ENCODE assay signal across 8 cellular contexts in the genomic region with DNA sequence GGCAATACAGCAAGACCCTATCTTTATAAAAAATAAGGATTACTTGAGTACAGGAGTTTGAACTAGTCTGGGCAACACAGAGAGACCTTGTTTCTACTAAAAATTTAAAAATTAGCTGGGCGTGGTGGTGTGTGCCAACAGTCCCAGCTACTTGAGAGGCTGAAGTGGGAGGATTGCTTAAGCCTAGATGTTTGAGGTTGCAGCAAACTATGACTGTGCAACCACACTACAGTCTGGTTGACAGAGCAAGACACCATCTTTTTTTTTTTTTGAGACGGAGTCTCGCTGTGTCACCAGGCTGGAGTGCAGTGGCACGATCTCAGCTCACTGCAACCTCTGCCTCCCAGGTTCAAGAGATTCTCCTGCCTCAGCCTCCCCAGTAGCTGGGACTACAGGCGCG. TPM values are rescaled to one million over a fixed set of nuclear protein-coding genes. Genes with fewer than 3 reads are reported as not detected.
DNase-seq lines count a peak whose midpoint lies in the region; ATAC-seq and TF ChIP-seq lines count a peak whose summit lies in the region.
"Not testable (repeated sequence)": the region's sequence is repeated elsewhere in the genome, so short reads cannot be mapped to it uniquely, and the experiment has no call there.

No MANE protein-coding gene starts in this region.

- H3K4me3 Mint-ChIP-seq in WTC11 = not testable (repeated sequence)

- H3F3A ChIP-seq in smooth muscle cell (ENCODE audit: low read depth) = not testable (repeated sequence)

- in situ Hi-C loops in mammary epithelial cell (cut with MboI; ENCODE audit: low sequenced_read_pairs in 2 of 2) = not testable (repeated sequence)

- DNase-seq in HCEC 1CT (peak; percentile 54), MV-4-11 (lab: John Stamatoyannopoulos, UW) (peak; percentile 95), mammary epithelial cell (peak; percentile 62), fibroblast of peridontal ligament (ENCODE audit: extremely low read depth) (peak; percentile 91), lung (ENCODE audit: low spot score) (peak; percentile 68)
- DNase-seq in WTC11 (ENCODE audit: low spot score); smooth muscle cell (lab: John Stamatoyannopoulos, UW; ENCODE audit: unreplicated experiment): not testable (repeated sequence)

- TF ChIP-seq CTCF in WTC11 (IDR thresholded peaks at IDR 0.05); mammary epithelial cell (conservative IDR thresholded peaks at IDR 0.05 in 1 of 2, IDR thresholded peaks at IDR 0.05 in 1 of 2; ENCODE audit: extremely low read depth in 1 of 2, insufficient read depth in 1 of 2, low read depth in 1 of 2, low read length in 2 of 2); lung (IDR thresholded peaks at IDR 0.05; ENCODE audit: control extremely low read depth, extremely low read depth); smooth muscle cell (IDR thresholded peaks at IDR 0.05; ENCODE audit: borderline replicate concordance, insufficient read depth, poor library complexity, severe bottlenecking): not testable (repeated sequence)

- H3K27ac Mint-ChIP-seq in WTC11 = not testable (repeated sequence)

- not testable (repeated sequence) for ATAC-seq in WTC11
- peak; percentile 64 for ATAC-seq in lung (ENCODE audit: insufficient read depth, low FRiP score)

- not testable (repeated sequence) for H2AFZ ChIP-seq in mammary epithelial cell (ENCODE audit: low read depth, low read length); smooth muscle cell (ENCODE audit: low read depth)

- peak overlapping the region in 4 of 11 experiments; percentile 50 to 73 (median 68); a peak in 8 of 22 replicates for H3K9ac ChIP-seq in BLaER1 treated with 17β-estradiol and CSF1 and Interleukin-3, amounts not matched to agents 10 nM and 100 nM
- H3K9ac ChIP-seq in mammary epithelial cell (ENCODE audit: insufficient read depth, low read length); smooth muscle cell (ENCODE audit: low read depth): not testable (repeated sequence)

- intact Hi-C loops in mammary epithelial cell (cut with micrococcal nuclease) = not testable (repeated sequence)

- POLR2A ChIA-PET in WTC11 (lab: Charles Lee) = not testable (repeated sequence)

- not testable (repeated sequence) for H3K79me2 ChIP-seq in mammary epithelial cell (ENCODE audit: insufficient read depth, low read length); smooth muscle cell (ENCODE audit: low read depth)

- not testable (repeated sequence) for H3K9me3 ChIP-seq in BLaER1 treated with 17β-estradiol and CSF1 and Interleukin-3, amounts not matched to agents 10 nM and 100 nM (replicated peaks in 1 of 11); mammary epithelial cell (replicated peaks; ENCODE audit: insufficient read depth, low read length); lung (ENCODE audit: control insufficient read depth in 2 of 2, insufficient read depth in 1 of 2, low read length in 1 of 2); smooth muscle cell (replicated peaks; ENCODE audit: low read depth)

- peaks cover 16% of the 10 kb centered on the region for H3K4me1 Mint-ChIP-seq in WTC11

- 97% methylated on average over 5 of the region's 6 CpGs for WGBS in mammary epithelial cell (ENCODE audit: low coverage, missing lambda C conversion rate)
- 51 to 80% methylated on average over 6 of the region's 6 CpGs for WGBS in lung, 2 donors
- WGBS in smooth muscle cell (ENCODE audit: low lambda C conversion rate) = 74% methylated on average over 6 of the region's 6 CpGs

- dilution Hi-C loops in mammary epithelial cell (cut with HindIII; ENCODE audit: low sequenced_read_pairs) = not testable (repeated sequence)

- not testable (repeated sequence) for H3K27me3 Mint-ChIP-seq in WTC11 (ENCODE audit: low read depth)

- peaks cover 0 to 25% (median 0%) of the 10 kb centered on the region in 11 experiments; a peak in 7 of 22 replicates for H4K20me1 ChIP-seq in BLaER1 treated with 17β-estradiol and CSF1 and Interleukin-3, amounts not matched to agents 10 nM and 100 nM
- H4K20me1 ChIP-seq in mammary epithelial cell (ENCODE audit: insufficient read depth, low read length); smooth muscle cell (ENCODE audit: low read depth): not testable (repeated sequence)

- not testable (repeated sequence) for H3K27me3 ChIP-seq in BLaER1 treated with 17β-estradiol and CSF1 and Interleukin-3, amounts not matched to agents 10 nM and 100 nM; mammary epithelial cell (ENCODE audit: insufficient read depth, low read length); lung (ENCODE audit: control insufficient read depth, insufficient read depth); smooth muscle cell (ENCODE audit: low read depth)

- H3K9me3 Mint-ChIP-seq in WTC11 = not testable (repeated sequence)

- peak overlapping the region in 5 of 11 experiments; percentile 39 to 86 (median 79); a peak in 10 of 22 replicates for H3K4me2 ChIP-seq in BLaER1 treated with 17β-estradiol and CSF1 and Interleukin-3, amounts not matched to agents 10 nM and 100 nM
- H3K4me2 ChIP-seq in mammary epithelial cell (ENCODE audit: insufficient read depth, low read depth, low read length) = not testable (repeated sequence)
- H3K4me2 ChIP-seq in smooth muscle cell = peak overlapping the region; percentile 46

- peaks cover 32 to 90% (median 66%) of the 10 kb centered on the region in 11 experiments for H3K36me3 ChIP-seq in BLaER1 treated with 17β-estradiol and CSF1 and Interleukin-3, amounts not matched to agents 10 nM and 100 nM
- not testable (repeated sequence) for H3K36me3 ChIP-seq in mammary epithelial cell (ENCODE audit: insufficient read depth, low read length); smooth muscle cell (ENCODE audit: low read depth)
- peaks cover 19 to 33% of the 10 kb centered on the region in 2 donors for H3K36me3 ChIP-seq in lung (ENCODE audit: control insufficient read depth in 2 of 2, insufficient read depth in 2 of 2, low read length in 2 of 2)

- BruUV-seq in mammary epithelial cell (replicated peaks; lab: Mats Ljungman, UMichigan) = not testable (repeated sequence)

- peak overlapping the region in 8 of 11 experiments; percentile 28 to 89 (median 76); a peak in 14 of 22 replicates for H3K27ac ChIP-seq in BLaER1 treated with 17β-estradiol and CSF1 and Interleukin-3, amounts not matched to agents 10 nM and 100 nM
- not testable (repeated sequence) for H3K27ac ChIP-seq in mammary epithelial cell (ENCODE audit: insufficient read depth, low read depth, low read length)
- peak overlapping the region in 1 of 2 donors; percentile 60 for H3K27ac ChIP-seq in lung (ENCODE audit: low read depth in 1 of 2, low read length in 1 of 2)
- H3K27ac ChIP-seq in smooth muscle cell (ENCODE audit: low read depth) = peak overlapping the region; percentile 79

- H3K36me3 Mint-ChIP-seq in WTC11 = peaks cover 41% of the 10 kb centered on the region

- peaks cover 38 to 73% (median 52%) of the 10 kb centered on the region in 10 experiments for H3K4me1 ChIP-seq in BLaER1 treated with 17β-estradiol and CSF1 and Interleukin-3, amounts not matched to agents 10 nM and 100 nM
- H3K4me1 ChIP-seq in mammary epithelial cell (ENCODE audit: insufficient read depth, low read length); lung (ENCODE audit: control insufficient read depth in 2 of 2, insufficient read depth in 2 of 2, low read length in 2 of 2); smooth muscle cell (ENCODE audit: low read depth): not testable (repeated sequence)

- H3K4me3 ChIP-seq in BLaER1 treated with 17β-estradiol and CSF1 and Interleukin-3, amounts not matched to agents 10 nM and 100 nM; mammary epithelial cell (replicated peaks in 1 of 3; ENCODE audit: insufficient read depth in 1 of 3, low read depth in 2 of 3, low read length in 3 of 3); lung; smooth muscle cell: not testable (repeated sequence)

- CTCF ChIA-PET in WTC11 (lab: Charles Lee) = interaction anchor here (1.8 kb wide), 1 partner anchor 24 kb away, joined by 4 read pairs; no protein-coding TSS in a partner anchor
- CTCF ChIA-PET in mammary epithelial cell (lab: Charles Lee; ENCODE audit: low non-redundant PET) = not testable (repeated sequence)

TF ChIP-seq in WTC11, 78 proteins besides CTCF, POLR2A, EP300 and RAD21:
- 0 out of 2 replicates have a peak, but pooled peaks have one; percentile 0 for TF ChIP-seq ZNF121 (CRISPR knock-in tag; IDR thresholded peaks at IDR 0.05)

RNA-seq across cellular contexts. Expression of gene MNT, which starts 39.1 kb away (rescaled TPM):
- total RNA-seq in WTC11 (2021) (18.3 to 21.6 TPM (median 18.4 TPM) in 3 replicates), mammary epithelial cell (10 to 100 TPM in 1 of 2 donors, 1 to 10 TPM in 1; 5.5 to 32.3 TPM), lung (10 to 100 TPM; 10.2 to 47.0 TPM), smooth muscle cell (7.5 and 12.8 TPM in 2 replicates)
- polyA plus RNA-seq in mammary epithelial cell (4.1 TPM), lung (10 to 100 TPM; 11.5 to 18.1 TPM), smooth muscle cell (5.7 and 9.0 TPM in 2 replicates)
- 7.8 TPM for polyA minus RNA-seq in mammary epithelial cell
